In the genomic region with DNA sequence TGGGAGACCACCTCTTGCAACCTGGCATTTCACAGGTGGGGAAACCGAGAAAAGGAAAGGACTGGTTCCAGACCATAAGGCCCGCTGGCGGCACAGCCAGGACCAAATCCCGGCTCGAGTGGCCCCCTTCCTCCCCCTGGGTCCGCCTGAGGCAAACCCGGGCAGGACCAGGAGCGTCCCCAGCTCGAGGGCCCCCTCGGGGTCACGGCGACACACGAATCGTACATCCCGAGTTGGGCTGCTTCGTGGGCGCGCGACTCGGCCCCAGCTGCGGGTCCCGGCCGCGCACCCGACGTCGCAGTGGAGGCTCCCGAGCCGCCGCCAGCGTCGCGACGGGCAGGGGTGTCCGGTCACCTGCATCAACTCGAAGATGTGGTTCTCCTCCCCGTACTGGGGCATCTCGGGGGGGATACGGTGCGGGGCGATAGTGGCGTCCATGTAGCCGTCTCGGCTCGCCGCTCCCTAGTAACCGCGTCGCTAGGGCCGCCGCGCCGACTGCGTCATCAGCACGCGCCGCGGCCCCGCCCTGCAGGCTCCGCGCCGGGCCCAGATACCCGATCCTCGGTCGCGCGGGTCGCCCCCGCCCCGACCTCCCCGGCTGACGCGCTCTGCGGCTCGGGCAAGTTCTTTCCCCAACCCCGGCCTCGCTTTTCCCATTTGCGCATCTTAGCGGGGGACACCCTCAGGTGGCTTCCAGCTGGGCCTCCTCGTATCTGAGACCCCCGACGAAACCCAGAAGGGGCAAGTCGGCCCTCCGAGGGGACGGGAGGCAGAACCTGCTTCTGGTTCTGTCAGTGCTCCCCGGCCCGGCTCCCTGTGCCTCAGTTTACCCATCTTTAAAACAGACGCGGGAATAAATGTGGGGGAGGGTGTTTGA, we compare ENCODE assay signal across 1 cellular context.
TF ChIP-seq lines count a peak whose summit lies in the region.

A gene with protein sequence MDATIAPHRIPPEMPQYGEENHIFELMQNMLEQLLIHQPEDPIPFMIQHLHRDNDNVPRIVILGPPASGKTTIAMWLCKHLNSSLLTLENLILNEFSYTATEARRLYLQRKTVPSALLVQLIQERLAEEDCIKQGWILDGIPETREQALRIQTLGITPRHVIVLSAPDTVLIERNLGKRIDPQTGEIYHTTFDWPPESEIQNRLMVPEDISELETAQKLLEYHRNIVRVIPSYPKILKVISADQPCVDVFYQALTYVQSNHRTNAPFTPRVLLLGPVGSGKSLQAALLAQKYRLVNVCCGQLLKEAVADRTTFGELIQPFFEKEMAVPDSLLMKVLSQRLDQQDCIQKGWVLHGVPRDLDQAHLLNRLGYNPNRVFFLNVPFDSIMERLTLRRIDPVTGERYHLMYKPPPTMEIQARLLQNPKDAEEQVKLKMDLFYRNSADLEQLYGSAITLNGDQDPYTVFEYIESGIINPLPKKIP (minus strand): TSS at position 467 of the 877 bp plus-strand sequence. CDS start 29 bp downstream, at position 438.

TF ChIP-seq in K562, 482 proteins besides CTCF, POLR2A, EP300 and RAD21 (continued from another document and continues in another):
- TF ChIP-seq ZBTB11 (CRISPR knock-in tag; IDR thresholded peaks at IDR 0.05) (no peak), CREB1 (IDR thresholded peaks at IDR 0.05) (peak; percentile 98), CREB1 (CRISPR knock-in tag; IDR thresholded peaks at IDR 0.05) (peak; percentile 99), KDM4B (IDR thresholded peaks at IDR 0.05; ENCODE audit: borderline replicate concordance in 2 of 2, low read depth in 1 of 2) (no peak), ZNF121 (CRISPR knock-in tag; conservative IDR thresholded peaks at IDR 0.05) (peak; percentile 100), XRCC5 (IDR thresholded peaks at IDR 0.05; ENCODE audit: low read depth, low read length) (no peak), KLF6 (CRISPR knock-in tag; IDR thresholded peaks at IDR 0.05; ENCODE audit: borderline replicate concordance) (no peak), TGIF2 (CRISPR knock-in tag; IDR thresholded peaks at IDR 0.05) (peak; percentile 55; the same call in 1 of the 2 replicates), ZBTB7A (IDR thresholded peaks at IDR 0.05; ENCODE audit: borderline replicate concordance, control insufficient read depth, low read depth, low read length) (peak; percentile 90), GABPB1 (CRISPR knock-in tag; IDR thresholded peaks at IDR 0.05) (peak; percentile 61), HBP1 (CRISPR knock-in tag; IDR thresholded peaks at IDR 0.05) (no peak), MLX (CRISPR knock-in tag; conservative IDR thresholded peaks at IDR 0.05) (no peak), SRSF9 (IDR thresholded peaks at IDR 0.05; ENCODE audit: borderline replicate concordance, low read depth, low read length) (no peak), TAF7 (tag; IDR thresholded peaks at IDR 0.05) (no peak), BCOR (IDR thresholded peaks at IDR 0.05) (peak; percentile 70), ZFP91 (CRISPR knock-in tag; IDR thresholded peaks at IDR 0.05) (0 out of 2 replicates have a peak, but pooled peaks have one; percentile 24), SMARCA5 (IDR thresholded peaks at IDR 0.05) (0 out of 2 replicates have a peak, but pooled peaks have one; percentile 26), SAP30 (IDR thresholded peaks at IDR 0.05; ENCODE audit: borderline replicate concordance, insufficient read depth, low read depth, low read length, poor library complexity, severe bottlenecking) (peak; percentile 88), CBX5 (IDR thresholded peaks at IDR 0.05; ENCODE audit: borderline replicate concordance, low read depth) (no peak), SETDB1 (IDR thresholded peaks at IDR 0.05; ENCODE audit: low read length) (peak; percentile 43), ZNF239 (CRISPR knock-in tag; IDR thresholded peaks at IDR 0.05) (no peak), BHLHE40 (IDR thresholded peaks at IDR 0.05; ENCODE audit: low read length) (peak; percentile 37; the same call in 1 of the 2 replicates), ATF1 (CRISPR knock-in tag; IDR thresholded peaks at IDR 0.05) (peak; percentile 86), ATF1 (tag; IDR thresholded peaks at IDR 0.05) (peak; percentile 99)
- TF ChIP-seq, protein P1, sequence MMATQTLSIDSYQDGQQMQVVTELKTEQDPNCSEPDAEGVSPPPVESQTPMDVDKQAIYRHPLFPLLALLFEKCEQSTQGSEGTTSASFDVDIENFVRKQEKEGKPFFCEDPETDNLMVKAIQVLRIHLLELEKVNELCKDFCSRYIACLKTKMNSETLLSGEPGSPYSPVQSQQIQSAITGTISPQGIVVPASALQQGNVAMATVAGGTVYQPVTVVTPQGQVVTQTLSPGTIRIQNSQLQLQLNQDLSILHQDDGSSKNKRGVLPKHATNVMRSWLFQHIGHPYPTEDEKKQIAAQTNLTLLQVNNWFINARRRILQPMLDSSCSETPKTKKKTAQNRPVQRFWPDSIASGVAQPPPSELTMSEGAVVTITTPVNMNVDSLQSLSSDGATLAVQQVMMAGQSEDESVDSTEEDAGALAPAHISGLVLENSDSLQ (IDR thresholded peaks at IDR 0.05) = no peak
- TF ChIP-seq, protein P2, sequence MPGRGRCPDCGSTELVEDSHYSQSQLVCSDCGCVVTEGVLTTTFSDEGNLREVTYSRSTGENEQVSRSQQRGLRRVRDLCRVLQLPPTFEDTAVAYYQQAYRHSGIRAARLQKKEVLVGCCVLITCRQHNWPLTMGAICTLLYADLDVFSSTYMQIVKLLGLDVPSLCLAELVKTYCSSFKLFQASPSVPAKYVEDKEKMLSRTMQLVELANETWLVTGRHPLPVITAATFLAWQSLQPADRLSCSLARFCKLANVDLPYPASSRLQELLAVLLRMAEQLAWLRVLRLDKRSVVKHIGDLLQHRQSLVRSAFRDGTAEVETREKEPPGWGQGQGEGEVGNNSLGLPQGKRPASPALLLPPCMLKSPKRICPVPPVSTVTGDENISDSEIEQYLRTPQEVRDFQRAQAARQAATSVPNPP (IDR thresholded peaks at IDR 0.05; ENCODE audit: borderline replicate concordance, insufficient read depth, insufficient read length) = no peak
- TF ChIP-seq, protein P3, sequence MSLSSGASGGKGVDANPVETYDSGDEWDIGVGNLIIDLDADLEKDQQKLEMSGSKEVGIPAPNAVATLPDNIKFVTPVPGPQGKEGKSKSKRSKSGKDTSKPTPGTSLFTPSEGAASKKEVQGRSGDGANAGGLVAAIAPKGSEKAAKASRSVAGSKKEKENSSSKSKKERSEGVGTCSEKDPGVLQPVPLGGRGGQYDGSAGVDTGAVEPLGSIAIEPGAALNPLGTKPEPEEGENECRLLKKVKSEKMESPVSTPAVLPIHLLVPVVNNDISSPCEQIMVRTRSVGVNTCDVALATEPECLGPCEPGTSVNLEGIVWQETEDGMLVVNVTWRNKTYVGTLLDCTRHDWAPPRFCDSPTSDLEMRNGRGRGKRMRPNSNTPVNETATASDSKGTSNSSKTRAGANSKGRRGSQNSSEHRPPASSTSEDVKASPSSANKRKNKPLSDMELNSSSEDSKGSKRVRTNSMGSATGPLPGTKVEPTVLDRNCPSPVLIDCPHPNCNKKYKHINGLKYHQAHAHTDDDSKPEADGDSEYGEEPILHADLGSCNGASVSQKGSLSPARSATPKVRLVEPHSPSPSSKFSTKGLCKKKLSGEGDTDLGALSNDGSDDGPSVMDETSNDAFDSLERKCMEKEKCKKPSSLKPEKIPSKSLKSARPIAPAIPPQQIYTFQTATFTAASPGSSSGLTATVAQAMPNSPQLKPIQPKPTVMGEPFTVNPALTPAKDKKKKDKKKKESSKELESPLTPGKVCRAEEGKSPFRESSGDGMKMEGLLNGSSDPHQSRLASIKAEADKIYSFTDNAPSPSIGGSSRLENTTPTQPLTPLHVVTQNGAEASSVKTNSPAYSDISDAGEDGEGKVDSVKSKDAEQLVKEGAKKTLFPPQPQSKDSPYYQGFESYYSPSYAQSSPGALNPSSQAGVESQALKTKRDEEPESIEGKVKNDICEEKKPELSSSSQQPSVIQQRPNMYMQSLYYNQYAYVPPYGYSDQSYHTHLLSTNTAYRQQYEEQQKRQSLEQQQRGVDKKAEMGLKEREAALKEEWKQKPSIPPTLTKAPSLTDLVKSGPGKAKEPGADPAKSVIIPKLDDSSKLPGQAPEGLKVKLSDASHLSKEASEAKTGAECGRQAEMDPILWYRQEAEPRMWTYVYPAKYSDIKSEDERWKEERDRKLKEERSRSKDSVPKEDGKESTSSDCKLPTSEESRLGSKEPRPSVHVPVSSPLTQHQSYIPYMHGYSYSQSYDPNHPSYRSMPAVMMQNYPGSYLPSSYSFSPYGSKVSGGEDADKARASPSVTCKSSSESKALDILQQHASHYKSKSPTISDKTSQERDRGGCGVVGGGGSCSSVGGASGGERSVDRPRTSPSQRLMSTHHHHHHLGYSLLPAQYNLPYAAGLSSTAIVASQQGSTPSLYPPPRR (CRISPR knock-in tag; IDR thresholded peaks at IDR 0.05; ENCODE audit: borderline replicate concordance) = no peak
- TF ChIP-seq, protein P4, sequence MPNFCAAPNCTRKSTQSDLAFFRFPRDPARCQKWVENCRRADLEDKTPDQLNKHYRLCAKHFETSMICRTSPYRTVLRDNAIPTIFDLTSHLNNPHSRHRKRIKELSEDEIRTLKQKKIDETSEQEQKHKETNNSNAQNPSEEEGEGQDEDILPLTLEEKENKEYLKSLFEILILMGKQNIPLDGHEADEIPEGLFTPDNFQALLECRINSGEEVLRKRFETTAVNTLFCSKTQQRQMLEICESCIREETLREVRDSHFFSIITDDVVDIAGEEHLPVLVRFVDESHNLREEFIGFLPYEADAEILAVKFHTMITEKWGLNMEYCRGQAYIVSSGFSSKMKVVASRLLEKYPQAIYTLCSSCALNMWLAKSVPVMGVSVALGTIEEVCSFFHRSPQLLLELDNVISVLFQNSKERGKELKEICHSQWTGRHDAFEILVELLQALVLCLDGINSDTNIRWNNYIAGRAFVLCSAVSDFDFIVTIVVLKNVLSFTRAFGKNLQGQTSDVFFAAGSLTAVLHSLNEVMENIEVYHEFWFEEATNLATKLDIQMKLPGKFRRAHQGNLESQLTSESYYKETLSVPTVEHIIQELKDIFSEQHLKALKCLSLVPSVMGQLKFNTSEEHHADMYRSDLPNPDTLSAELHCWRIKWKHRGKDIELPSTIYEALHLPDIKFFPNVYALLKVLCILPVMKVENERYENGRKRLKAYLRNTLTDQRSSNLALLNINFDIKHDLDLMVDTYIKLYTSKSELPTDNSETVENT (CRISPR knock-in tag; IDR thresholded peaks at IDR 0.05) = 0 out of 2 replicates have a peak, but pooled peaks have one; percentile 15
